ENCODE assay signal across 8 cellular contexts in genomic region chr15:41332788-41333527, GRCh38. TPM values are rescaled to one million over a fixed set of nuclear protein-coding genes. Genes with fewer than 3 reads are reported as not detected.
DNase-seq lines count a peak whose midpoint lies in the region; ATAC-seq and TF ChIP-seq lines count a peak whose summit lies in the region.

A gene with protein sequence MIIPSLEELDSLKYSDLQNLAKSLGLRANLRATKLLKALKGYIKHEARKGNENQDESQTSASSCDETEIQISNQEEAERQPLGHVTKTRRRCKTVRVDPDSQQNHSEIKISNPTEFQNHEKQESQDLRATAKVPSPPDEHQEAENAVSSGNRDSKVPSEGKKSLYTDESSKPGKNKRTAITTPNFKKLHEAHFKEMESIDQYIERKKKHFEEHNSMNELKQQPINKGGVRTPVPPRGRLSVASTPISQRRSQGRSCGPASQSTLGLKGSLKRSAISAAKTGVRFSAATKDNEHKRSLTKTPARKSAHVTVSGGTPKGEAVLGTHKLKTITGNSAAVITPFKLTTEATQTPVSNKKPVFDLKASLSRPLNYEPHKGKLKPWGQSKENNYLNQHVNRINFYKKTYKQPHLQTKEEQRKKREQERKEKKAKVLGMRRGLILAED (plus strand): TSS chr15:41332881. CDS start chr15:41332958, 77 bp downstream.

- H3K27ac ChIP-seq in heart right ventricle, result peak within 1 kb of the TSS in 7 of 10 donors; percentile 4 to 81 (median 42)

- peak within 1 kb of the TSS; percentile 99 for H3K4me3 Mint-ChIP-seq in activated CD4-positive, alpha-beta memory T cell treated with anti-CD3 and anti-CD28 coated beads for 36 hours

- no peaks in the 10 kb centered on the region for H3K27me3 Mint-ChIP-seq in activated CD4-positive, alpha-beta memory T cell treated with anti-CD3 and anti-CD28 coated beads for 36 hours

- POLR2A ChIA-PET in activated CD4-positive, alpha-beta memory T cell treated with anti-CD3 and anti-CD28 coated beads for 36 hours (lab: Charles Lee), result interaction anchor here (0.5 to 2.1 kb wide), 10 partner anchors 9 to 1302 kb away, joined by 3 to 13 read pairs (median 6); partner anchors contain the start of genes CHP1 and INO80

- TF ChIP-seq EP300 in Ishikawa (IDR thresholded peaks at IDR 0.05; ENCODE audit: borderline replicate concordance), result no peak

- peaks cover 29% of the 10 kb centered on the region for H3K4me1 Mint-ChIP-seq in activated CD4-positive, alpha-beta memory T cell treated with anti-CD3 and anti-CD28 coated beads for 36 hours (ENCODE audit: low read depth)

- peak within 1 kb of the TSS; percentile 73 to 96 (median 84) for H3K4me3 ChIP-seq in heart right ventricle
- H3K4me3 ChIP-seq in retinal pigment epithelial cell (ENCODE audit: low read length), result peak within 1 kb of the TSS; percentile 86

- CTCF ChIA-PET in activated CD4-positive, alpha-beta memory T cell treated with anti-CD3 and anti-CD28 coated beads for 36 hours (lab: Charles Lee), result interaction anchor here (0.6 to 1.4 kb wide), 10 partner anchors 8 to 225 kb away, joined by 3 to 8 read pairs (median 4); partner anchors contain the start of gene CHP1

- no peak for TF ChIP-seq RAD21 in Ishikawa (IDR thresholded peaks at IDR 0.05; ENCODE audit: low read depth)

- 1% methylated on average over 39 of the region's 39 CpGs for WGBS in heart right ventricle, 2 donors

- H3K9me3 ChIP-seq in heart right ventricle, result no peaks in the 10 kb centered on the region

- TF ChIP-seq CTCF in heart right ventricle (IDR thresholded peaks at IDR 0.05) (no peak), retinal pigment epithelial cell (conservative IDR thresholded peaks at IDR 0.05; ENCODE audit: low read depth, low read length) (no peak)

- H3K9me3 Mint-ChIP-seq in activated CD4-positive, alpha-beta memory T cell treated with anti-CD3 and anti-CD28 coated beads for 36 hours, result no peaks in the 10 kb centered on the region

- peaks cover 31% of the 10 kb centered on the region for H3K36me3 Mint-ChIP-seq in activated CD4-positive, alpha-beta memory T cell treated with anti-CD3 and anti-CD28 coated beads for 36 hours

- ATAC-seq in GM21576 (IDR thresholded peaks at IDR 0.05; ENCODE audit: unreplicated experiment) (peak; percentile 16), heart right ventricle (peak in 4 of 8 donors; percentile 3 to 40 (median 14))

- intact Hi-C loops in activated CD4-positive, alpha-beta memory T cell treated with anti-CD3 and anti-CD28 coated beads for 36 hours (cut with micrococcal nuclease), result loop anchor here (1.0 to 5.0 kb wide), 8 partner anchors 50 to 429 kb away; partner anchors contain the start of genes CHAC1, CHP1, INO80 and ITPKA
- intact Hi-C loops in heart right ventricle (cut with DNase I), result loop anchor here in 3 of 10 donors (1.0 to 5.0 kb wide), 5 partner anchors 51 to 431 kb away; partner anchors contain the start of genes CHP1 (in 1 of the 3), INO80 (in 1 of the 3) and RTF1 (in 1 of the 3)

- H3K27me3 ChIP-seq in heart right ventricle, result no peaks in the 10 kb centered on the region

- peaks cover 0 to 44% (median 11%) of the 10 kb centered on the region in 9 donors for H3K4me1 ChIP-seq in heart right ventricle

- H3K27ac Mint-ChIP-seq in activated CD4-positive, alpha-beta memory T cell treated with anti-CD3 and anti-CD28 coated beads for 36 hours, result peak within 1 kb of the TSS; percentile 97

- no peaks in the 10 kb centered on the region for H3K36me3 ChIP-seq in heart right ventricle

- peak; percentile 40 for DNase-seq in DMS79 treated with DMSO at 0.1 percent for 48 hours (lab: John Stamatoyannopoulos, UW)
- no peak for DNase-seq in DMS79 (lab: John Stamatoyannopoulos, UW)
- no peak for DNase-seq in activated CD4-positive, alpha-beta memory T cell treated with anti-CD3 and anti-CD28 coated beads for 36 hours
- DNase-seq in heart right ventricle, result no peak
- DNase-seq in retinal pigment epithelial cell (ENCODE audit: low read depth), result peak; percentile 7
- DNase-seq in Ammon's horn (ENCODE audit: low spot score), result no peak

TF ChIP-seq in Ishikawa, 13 proteins besides CTCF, POLR2A, EP300 and RAD21:
- no peak; the same call in 1 of the 2 replicates for TF ChIP-seq MAX (IDR thresholded peaks at IDR 0.05)
- peak; percentile 93 for TF ChIP-seq FOXM1 (IDR thresholded peaks at IDR 0.05; ENCODE audit: borderline replicate concordance, low read depth)
- no peak for TF ChIP-seq USF1 (IDR thresholded peaks at IDR 0.05)
- TF ChIP-seq CREB1 (IDR thresholded peaks at IDR 0.05; ENCODE audit: low read depth), result no peak
- no peak for TF ChIP-seq TCF12 (IDR thresholded peaks at IDR 0.05; ENCODE audit: low read depth)
- peak; percentile 77 for TF ChIP-seq CEBPB (IDR thresholded peaks at IDR 0.05)
- TF ChIP-seq, protein P1, sequence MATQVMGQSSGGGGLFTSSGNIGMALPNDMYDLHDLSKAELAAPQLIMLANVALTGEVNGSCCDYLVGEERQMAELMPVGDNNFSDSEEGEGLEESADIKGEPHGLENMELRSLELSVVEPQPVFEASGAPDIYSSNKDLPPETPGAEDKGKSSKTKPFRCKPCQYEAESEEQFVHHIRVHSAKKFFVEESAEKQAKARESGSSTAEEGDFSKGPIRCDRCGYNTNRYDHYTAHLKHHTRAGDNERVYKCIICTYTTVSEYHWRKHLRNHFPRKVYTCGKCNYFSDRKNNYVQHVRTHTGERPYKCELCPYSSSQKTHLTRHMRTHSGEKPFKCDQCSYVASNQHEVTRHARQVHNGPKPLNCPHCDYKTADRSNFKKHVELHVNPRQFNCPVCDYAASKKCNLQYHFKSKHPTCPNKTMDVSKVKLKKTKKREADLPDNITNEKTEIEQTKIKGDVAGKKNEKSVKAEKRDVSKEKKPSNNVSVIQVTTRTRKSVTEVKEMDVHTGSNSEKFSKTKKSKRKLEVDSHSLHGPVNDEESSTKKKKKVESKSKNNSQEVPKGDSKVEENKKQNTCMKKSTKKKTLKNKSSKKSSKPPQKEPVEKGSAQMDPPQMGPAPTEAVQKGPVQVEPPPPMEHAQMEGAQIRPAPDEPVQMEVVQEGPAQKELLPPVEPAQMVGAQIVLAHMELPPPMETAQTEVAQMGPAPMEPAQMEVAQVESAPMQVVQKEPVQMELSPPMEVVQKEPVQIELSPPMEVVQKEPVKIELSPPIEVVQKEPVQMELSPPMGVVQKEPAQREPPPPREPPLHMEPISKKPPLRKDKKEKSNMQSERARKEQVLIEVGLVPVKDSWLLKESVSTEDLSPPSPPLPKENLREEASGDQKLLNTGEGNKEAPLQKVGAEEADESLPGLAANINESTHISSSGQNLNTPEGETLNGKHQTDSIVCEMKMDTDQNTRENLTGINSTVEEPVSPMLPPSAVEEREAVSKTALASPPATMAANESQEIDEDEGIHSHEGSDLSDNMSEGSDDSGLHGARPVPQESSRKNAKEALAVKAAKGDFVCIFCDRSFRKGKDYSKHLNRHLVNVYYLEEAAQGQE (IDR thresholded peaks at IDR 0.05; ENCODE audit: low read depth), result no peak
- TF ChIP-seq YY1 (IDR thresholded peaks at IDR 0.05; ENCODE audit: low read depth), result 0 out of 2 replicates have a peak, but pooled peaks have one; percentile 15
- peak; percentile 67; the same call in 1 of the 2 replicates for TF ChIP-seq ZBTB7A (IDR thresholded peaks at IDR 0.05; ENCODE audit: low read depth)
- no peak for TF ChIP-seq EGR1 (IDR thresholded peaks at IDR 0.05)
- no peak for TF ChIP-seq NFIC (IDR thresholded peaks at IDR 0.05)
- TF ChIP-seq TAF1 (IDR thresholded peaks at IDR 0.05; ENCODE audit: low read depth), result peak; percentile 35
- TF ChIP-seq TEAD4 (IDR thresholded peaks at IDR 0.05), result 0 out of 2 replicates have a peak, but pooled peaks have one; percentile 11

RNA-seq across cellular contexts. Expression of the gene that starts here (rescaled TPM):
- 100 to 1,000 TPM; 227 TPM for total RNA-seq in activated CD4-positive, alpha-beta memory T cell treated with anti-CD3 and anti-CD28 coated beads for 36 hours
- total RNA-seq in heart right ventricle, result 10 to 100 TPM in 1 of 10 donors, 1 to 10 TPM in 6, under 1 TPM in 3; 0.81 to 16.6 (median 1.6) TPM
- under 1 TPM; 0.66 to 0.74 TPM for polyA plus RNA-seq in heart right ventricle

Comparison
In these comparisons a context has a peak if more than half of its experiments do, and no peak if none do; other contexts are left out.
1. RNA of the gene that starts here (total RNA-seq): 227 TPM in activated CD4-positive, alpha-beta memory T cell treated with anti-CD3 and anti-CD28 coated beads for 36 hours; 0.81 to 16.6 TPM in heart right ventricle; every median in the first group is over 10 times any median in the second.
2. DNase-seq: peak in DMS79 treated with DMSO at 0.1 percent for 48 hours (single experiment) and retinal pigment epithelial cell (single experiment); none in DMS79 (single experiment), activated CD4-positive, alpha-beta memory T cell treated with anti-CD3 and anti-CD28 coated beads for 36 hours (single experiment), heart right ventricle (0 of 2) and Ammon's horn (single experiment).